Comparison of ENCODE assay signal across 17 cellular contexts in genomic region chr12:6463211-6463610, GRCh38. TPM values are rescaled to one million over a fixed set of nuclear protein-coding genes. Genes with fewer than 3 reads are reported as not detected.
DNase-seq lines count a peak whose midpoint lies in the region; ATAC-seq, FAIRE-seq and TF ChIP-seq lines count a peak whose summit lies in the region.
"Had no signal": no experiment of that assay in that cellular context is flagged by ENCODE, and none has a peak within 500 bp of the region (broad histone marks: within the 10 kb centered on the region; RNA-seq: fewer than 3 reads in every experiment).

No MANE protein-coding gene starts in this region.

- H3K27ac ChIP-seq in DND-41 (ENCODE audit: low read length), result peak overlapping the region; percentile 96
- peak overlapping the region; percentile 93 for H3K27ac ChIP-seq in OCI-LY7 (ENCODE audit: low read depth, low read length, poor library complexity, severe bottlenecking)
- H3K27ac ChIP-seq in small intestine (ENCODE audit: low read depth in 1 of 2, low read length in 1 of 2), result peak overlapping the region; percentile 5 to 95
- no peak overlapping the region for H3K27ac ChIP-seq in MM.1S (ENCODE audit: low read length)

- TF ChIP-seq CTCF in DND-41 (IDR thresholded peaks at IDR 0.05; ENCODE audit: borderline replicate concordance, extremely low read depth, low read length, poor library complexity, severe bottlenecking), result no peak
- TF ChIP-seq CTCF in OCI-LY7 (conservative IDR thresholded peaks at IDR 0.05; ENCODE audit: low read length), result no peak
- TF ChIP-seq CTCF in MM.1S (IDR thresholded peaks at IDR 0.05; ENCODE audit: low read length), result no peak

- H3K4me2 ChIP-seq in DND-41 (ENCODE audit: insufficient read depth, low read length) (peak overlapping the region; percentile 58), OCI-LY7 (ENCODE audit: low read length) (peak overlapping the region; percentile 80; the same call in 1 of the 2 replicates), MM.1S (ENCODE audit: low read depth, low read length) (no peak overlapping the region)

- H4K20me1 ChIP-seq in DND-41 (ENCODE audit: insufficient read depth, low read length) (no peaks in the 10 kb centered on the region; the same call in 1 of the 2 replicates), OCI-LY7 (ENCODE audit: insufficient read depth, low read length) (no peaks in the 10 kb centered on the region), MM.1S (ENCODE audit: insufficient read depth, low read length) (no peaks in the 10 kb centered on the region)

- peaks cover 34% of the 10 kb centered on the region for H3K79me2 ChIP-seq in DND-41 (ENCODE audit: insufficient read depth, low read length)
- peaks cover 4% of the 10 kb centered on the region for H3K79me2 ChIP-seq in OCI-LY7 (ENCODE audit: insufficient read depth, low read depth, low read length)
- H3K79me2 ChIP-seq in MM.1S (ENCODE audit: low read length), result peaks cover 59% of the 10 kb centered on the region

- H3K9me2 ChIP-seq in OCI-LY7 (ENCODE audit: insufficient read depth, low read length) (no peaks in the 10 kb centered on the region), MM.1S (replicated peaks; ENCODE audit: insufficient read depth, low read length) (no peaks in the 10 kb centered on the region)

- H3K27me3 ChIP-seq in DND-41 (ENCODE audit: insufficient read depth, low read length, poor library complexity), result no peaks in the 10 kb centered on the region
- no peaks in the 10 kb centered on the region for H3K27me3 ChIP-seq in small intestine (ENCODE audit: control insufficient read depth in 2 of 2, insufficient read depth in 2 of 2, low read length in 2 of 2)
- H3K27me3 ChIP-seq in MM.1S (replicated peaks; ENCODE audit: insufficient read depth, low read length), result no peaks in the 10 kb centered on the region

- H2AFZ ChIP-seq in DND-41 (ENCODE audit: low read depth, low read length), result no peak overlapping the region
- H2AFZ ChIP-seq in OCI-LY7 (ENCODE audit: low read length), result no peak overlapping the region
- no peak overlapping the region for H2AFZ ChIP-seq in MM.1S (ENCODE audit: low read length)

- H3K9me3 Mint-ChIP-seq in dendritic cell treated with granulocyte-macrophage colony-stimulating factor and Interleukin-4, amounts not matched to agents 40 ng/mL and 50 ng/mL, for 4 days, result no peaks in the 10 kb centered on the region
- H3K9me3 Mint-ChIP-seq: WTC11 had no signal

- H3K4me3 Mint-ChIP-seq in dendritic cell treated with granulocyte-macrophage colony-stimulating factor and Interleukin-4, amounts not matched to agents 40 ng/mL and 50 ng/mL, for 4 days, result no peak overlapping the region
- H3K4me3 Mint-ChIP-seq: WTC11 had no signal

- no peak for FAIRE-seq in small intestine (lab: Jason Lieb, UNC)
- FAIRE-seq: D721Med, islet of Langerhans had no signal

- H3K9me3 ChIP-seq in DND-41 (ENCODE audit: insufficient read depth, low read length, severe bottlenecking) (no peaks in the 10 kb centered on the region), OCI-LY7 (ENCODE audit: low read length) (0 out of 2 replicates have a peak, but pooled peaks cover 3% of the 10 kb centered on the region), small intestine (ENCODE audit: control insufficient read depth, low read depth) (no peaks in the 10 kb centered on the region), MM.1S (replicated peaks; ENCODE audit: insufficient read depth, low read length) (no peaks in the 10 kb centered on the region)

- H3K4me3 ChIP-seq in DND-41 (ENCODE audit: low read depth in 1 of 2, low read length in 2 of 2) (peak overlapping the region in 1 of 2 experiments; percentile 44; a peak in 1 of 4 replicates), OCI-LY7 (ENCODE audit: low read depth, low read length, poor library complexity, severe bottlenecking) (no peak overlapping the region), small intestine (ENCODE audit: low read depth in 1 of 2, low read length in 2 of 2) (no peak overlapping the region), MM.1S (ENCODE audit: low read length) (no peak overlapping the region)

- H3K9ac ChIP-seq in DND-41 (ENCODE audit: low read depth, low read length), result peak overlapping the region; percentile 54
- no peak overlapping the region for H3K9ac ChIP-seq in MM.1S (ENCODE audit: low read length)

- BruUV-seq in OCI-LY7 (replicated peaks; lab: Mats Ljungman, UMichigan), result no TSS peak

- H3K27me3 Mint-ChIP-seq in dendritic cell treated with granulocyte-macrophage colony-stimulating factor and Interleukin-4, amounts not matched to agents 40 ng/mL and 50 ng/mL, for 4 days, result no peaks in the 10 kb centered on the region

- H3K27ac Mint-ChIP-seq in dendritic cell treated with granulocyte-macrophage colony-stimulating factor and Interleukin-4, amounts not matched to agents 40 ng/mL and 50 ng/mL, for 4 days, result peak overlapping the region; percentile 89
- H3K27ac Mint-ChIP-seq: WTC11 had no signal

- peaks cover 94% of the 10 kb centered on the region for H3K4me1 Mint-ChIP-seq in dendritic cell treated with granulocyte-macrophage colony-stimulating factor and Interleukin-4, amounts not matched to agents 40 ng/mL and 50 ng/mL, for 4 days (ENCODE audit: low read depth)

- POLR2A ChIA-PET in OCI-LY7 (lab: Charles Lee), result interaction anchor here (0.8 to 8.2 kb wide), 8 partner anchors 12 to 124 kb away, joined by 3 to 112 read pairs (median 4); partner anchors contain the start of gene CD27

- CTCF ChIA-PET in OCI-LY7 (lab: Charles Lee; ENCODE audit: unreplicated experiment), result interaction anchor here (0.7 to 1.4 kb wide), 2 partner anchors 19 to 95 kb away, joined by 3 to 6 read pairs; no protein-coding TSS in a partner anchor

- peaks cover 34% of the 10 kb centered on the region for H3F3A ChIP-seq in MM.1S (ENCODE audit: insufficient read depth, low read length)

- peaks cover 76% of the 10 kb centered on the region for H3K36me3 ChIP-seq in DND-41 (ENCODE audit: insufficient read depth, low read length)
- peaks cover 93% of the 10 kb centered on the region for H3K36me3 ChIP-seq in OCI-LY7 (ENCODE audit: insufficient read depth, low read length)
- H3K36me3 ChIP-seq in small intestine (ENCODE audit: control insufficient read depth in 2 of 2, insufficient read depth in 2 of 2, low read length in 2 of 2), result peaks cover 21 to 32% of the 10 kb centered on the region in 2 donors
- peaks cover 9% of the 10 kb centered on the region for H3K36me3 ChIP-seq in MM.1S (replicated peaks; ENCODE audit: insufficient read depth, low read length)

- peaks cover 60% of the 10 kb centered on the region for H3K4me1 ChIP-seq in DND-41 (ENCODE audit: insufficient read depth, low read length)
- H3K4me1 ChIP-seq in OCI-LY7 (ENCODE audit: insufficient read depth, low read length, poor library complexity, severe bottlenecking), result peaks cover 59% of the 10 kb centered on the region
- peaks cover 0 to 3% of the 10 kb centered on the region in 2 donors for H3K4me1 ChIP-seq in small intestine (ENCODE audit: control insufficient read depth in 2 of 2, insufficient read depth in 1 of 2, low read depth in 1 of 2, low read length in 1 of 2)
- H3K4me1 ChIP-seq in MM.1S (ENCODE audit: low read length), result peaks cover 35% of the 10 kb centered on the region

- peaks cover 91% of the 10 kb centered on the region for H3K36me3 Mint-ChIP-seq in dendritic cell treated with granulocyte-macrophage colony-stimulating factor and Interleukin-4, amounts not matched to agents 40 ng/mL and 50 ng/mL, for 4 days (ENCODE audit: low read depth)

- DNase-seq in DND-41 (no peak), OCI-LY7 (ENCODE audit: low spot score) (no peak), small intestine (no peak), MM.1S (no peak), T-helper 9 cell (no peak), NCI-H2227 treated with DMSO at 0.1 percent for 48 hours (lab: John Stamatoyannopoulos, UW) (no peak)
- DNase-seq: cortex of kidney; foreskin melanocyte; KG1; NCI-H1930; NK-92 treated with Interleukin-12 subunit alpha and Interleukin-12 subunit beta, amount 100 ng/mL, for 24 hours; stimulated activated CD4-positive, alpha-beta T cell treated with anti-CD3 and anti-CD28 coated beads, Interleukin-4, amount 100 ng/mL, for 24 hours had no signal

- no peak for ATAC-seq in DND-41 (ENCODE audit: insufficient read depth, low read depth)
- ATAC-seq: WTC11 had no signal

- 59 to 61% (median 61%) methylated on average over 7 of the region's 7 CpGs for WGBS in small intestine, 3 donors

- intact Hi-C loops in OCI-LY7 (cut with micrococcal nuclease; ENCODE audit: unreplicated experiment), result loop anchor here (5.0 kb wide), 1 partner anchor 141 kb away; no protein-coding TSS in a partner anchor
- intact Hi-C loops in dendritic cell treated with granulocyte-macrophage colony-stimulating factor and Interleukin-4, amounts not matched to agents 40 ng/mL and 50 ng/mL, for 4 days (cut with micrococcal nuclease), result loop anchor here (5.0 kb wide), 1 partner anchor 126 kb away; no protein-coding TSS in a partner anchor

RNA-seq across cellular contexts. Expression of gene VAMP1, which starts 7.3 kb away (rescaled TPM):
- 82.7 and 86.0 TPM in 2 replicates for total RNA-seq in OCI-LY7 (2014; rRNA removed; shearing (Covaris generic))
- total RNA-seq in OCI-LY7 (2022), result 46.9 and 51.6 TPM in 2 replicates
- polyA plus RNA-seq in small intestine, result 1 to 10 TPM; 1.6 to 5.8 (median 1.8) TPM

RNA-seq across cellular contexts. Expression of gene TAPBPL, which starts 11.4 kb away (rescaled TPM):
- total RNA-seq in OCI-LY7 (2014; rRNA removed; shearing (Covaris generic)), result 18.4 and 23.7 TPM in 2 replicates
- 22.2 and 25.5 TPM in 2 replicates for total RNA-seq in OCI-LY7 (2022)
- polyA plus RNA-seq in small intestine, result 10 to 100 TPM; 26.4 to 38.6 (median 31.5) TPM

RNA-seq across cellular contexts. Expression of gene CD27, which starts 18.5 kb away (rescaled TPM):
- 18.0 and 19.8 TPM in 2 replicates for total RNA-seq in OCI-LY7 (2014; rRNA removed; shearing (Covaris generic))
- 39.9 and 48.3 TPM in 2 replicates for total RNA-seq in OCI-LY7 (2022)
- polyA plus RNA-seq in small intestine, result 10 to 100 TPM in 1 of 3 donors, 1 to 10 TPM in 1, under 1 TPM in 1; 0.45 to 16.2 (median 3.7) TPM
- total RNA-seq: SK-MEL-5 had no signal

RNA-seq across cellular contexts. Expression of gene MRPL51, which starts 29.9 kb away (rescaled TPM):
- total RNA-seq in OCI-LY7 (2014; rRNA removed; shearing (Covaris generic)), result 152 and 164 TPM in 2 replicates
- total RNA-seq in OCI-LY7 (2022), result 280 and 338 TPM in 2 replicates
- polyA plus RNA-seq in small intestine, result 100 to 1,000 TPM in 1 of 3 donors, 10 to 100 TPM in 2; 88.1 to 126 (median 89.5) TPM

RNA-seq across cellular contexts. Expression of gene NCAPD2, which starts 30.7 kb away (rescaled TPM):
- total RNA-seq in OCI-LY7 (2014; rRNA removed; shearing (Covaris generic)), result 157 and 195 TPM in 2 replicates
- 225 and 267 TPM in 2 replicates for total RNA-seq in OCI-LY7 (2022)
- polyA plus RNA-seq in small intestine, result 10 to 100 TPM in 2 of 3 donors, 1 to 10 TPM in 1; 6.5 to 30.9 (median 13.2) TPM
